In the genomic region with DNA sequence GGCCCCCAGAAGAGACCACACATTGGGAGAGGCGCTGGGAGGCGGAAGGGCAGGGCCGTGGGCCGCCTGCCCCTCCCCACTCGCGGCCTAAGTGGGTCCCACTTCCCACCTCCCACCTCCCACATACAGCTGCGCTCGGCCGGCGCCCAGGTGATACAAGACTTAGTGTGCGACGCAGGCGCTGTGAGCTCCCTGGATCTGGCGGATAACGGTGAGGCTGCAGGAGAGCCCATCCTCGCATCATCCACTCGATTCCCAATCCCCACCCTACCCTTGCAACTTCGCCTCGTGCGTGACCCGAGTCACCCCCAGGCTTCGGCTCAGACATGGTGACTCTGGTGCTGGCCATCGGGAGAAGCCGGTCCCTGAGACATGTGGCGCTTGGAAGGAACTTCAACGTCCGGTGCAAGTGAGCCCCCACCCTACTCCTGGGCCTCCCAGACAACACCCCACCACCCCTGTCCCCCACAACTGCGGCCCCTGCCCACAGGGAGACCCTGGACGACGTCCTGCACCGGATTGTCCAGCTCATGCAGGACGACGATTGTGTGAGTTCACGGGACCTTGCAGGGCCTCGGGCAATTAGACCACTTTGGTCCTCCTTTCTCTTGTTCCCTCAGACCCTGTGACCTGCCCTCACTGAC, we compare ENCODE assay signal across 17 cellular contexts. TPM values are rescaled to one million over a fixed set of nuclear protein-coding genes. Genes with fewer than 3 reads are reported as not detected.
A peak's percentile ranks its signal among the peaks of the same experiment; 100 is the strongest.
DNase-seq lines count a peak whose midpoint lies in the region; ATAC-seq, FAIRE-seq and TF ChIP-seq lines count a peak whose summit lies in the region.
"Had no signal": no experiment of that assay in that cellular context is flagged by ENCODE, and none has a peak within 500 bp of the region (broad histone marks: within the 10 kb centered on the region; RNA-seq: fewer than 3 reads in every experiment).

No MANE protein-coding gene starts in this region.

- H3K27me3 ChIP-seq in H7 (ENCODE audit: control insufficient read depth, insufficient read depth, low read length) (peaks cover 80% of the 10 kb centered on the region), H1 (replicated peaks in 1 of 4; ENCODE audit: control insufficient read depth in 3 of 4, extremely low read depth in 1 of 4, insufficient read depth in 3 of 4, low read length in 3 of 4) (peaks cover 3 to 39% (median 24%) of the 10 kb centered on the region in 4 experiments; a peak in 6 of 7 replicates), neural progenitor cell (peaks cover 58% of the 10 kb centered on the region)

- TF ChIP-seq CTCF in H1 (IDR thresholded peaks at IDR 0.05; ENCODE audit: control extremely low read depth in 1 of 3, insufficient read depth in 1 of 3, low read depth in 1 of 3, low read length in 3 of 3): no peak
- TF ChIP-seq CTCF in neural progenitor cell (IDR thresholded peaks at IDR 0.05): no peak
- no peak for TF ChIP-seq CTCF in omental fat pad (IDR thresholded peaks at IDR 0.05)

- DNase-seq in AG08396 (ENCODE audit: low spot score): peak; percentile 12
- peak; percentile 64 for DNase-seq in H7
- no peak for DNase-seq in H1 (ENCODE audit: low read depth in 1 of 2, low spot score in 2 of 2)
- DNase-seq in neural progenitor cell (ENCODE audit: low spot score): no peak
- no peak for DNase-seq in omental fat pad (ENCODE audit: low spot score)
- DNase-seq in stimulated activated naive CD8-positive, alpha-beta T cell treated with anti-CD3 and anti-CD28 coated beads, Interleukin-15, amount 100 ng/mL, for 72 hours: no peak
- no peak for DNase-seq in NCI-H2171 treated with DMSO at 0.1 percent for 48 hours (lab: John Stamatoyannopoulos, UW)
- DNase-seq: C1 segment of cervical spinal cord, HCEC 1CT, KBM-7, NCI-H1417 treated with DMSO at 0.1 percent for 48 hours, NCI-H1930, NCI-H748 treated with DMSO at 0.1 percent for 48 hours, PC-3 had no signal

- no peak overlapping the region for H2BK20ac ChIP-seq in H1 (ENCODE audit: low read length)

- H3F3A ChIP-seq in neural progenitor cell (ENCODE audit: low read depth): peaks cover 8% of the 10 kb centered on the region

- H3K9me3 ChIP-seq in H1 (ENCODE audit: insufficient read depth in 2 of 2, low read depth in 1 of 2, low read length in 1 of 2): no peaks in the 10 kb centered on the region
- H3K9me3 ChIP-seq in neural progenitor cell (ENCODE audit: low read depth): no peaks in the 10 kb centered on the region
- H3K9me3 ChIP-seq: A549 had no signal

- H2BK5ac ChIP-seq in H1 (ENCODE audit: low read depth, low read length): no peak overlapping the region

- no peak overlapping the region for H4K91ac ChIP-seq in H1 (replicated peaks; ENCODE audit: insufficient read length, low read length)

- H3K36me3 Mint-ChIP-seq in neural progenitor cell: no peaks in the 10 kb centered on the region

- H4K20me1 ChIP-seq in H1 (replicated peaks in 1 of 2; ENCODE audit: control insufficient read depth in 1 of 2, insufficient read depth in 2 of 2, low read length in 2 of 2) (peaks cover 5 to 15% of the 10 kb centered on the region in 2 experiments), neural progenitor cell (ENCODE audit: low read depth) (peaks cover 33% of the 10 kb centered on the region)

- peaks cover 11% of the 10 kb centered on the region; the same call in 1 of the 2 replicates for H3K23me2 ChIP-seq in H1 (ENCODE audit: low read depth, low read length)

- no peak overlapping the region for H3K27ac ChIP-seq in H1 (ENCODE audit: low read depth, low read length)
- H3K27ac ChIP-seq in neural progenitor cell: no peak overlapping the region
- H3K27ac ChIP-seq: A549 had no signal

- H2AK5ac ChIP-seq in H1 (ENCODE audit: low read depth, low read length): no peak overlapping the region

- H3K4me3 ChIP-seq in H7 (ENCODE audit: insufficient read depth, low read depth, low read length) (no peak overlapping the region), H1 (ENCODE audit: extremely low read depth in 1 of 4, insufficient read depth in 2 of 4, low read depth in 3 of 4, low read length in 4 of 4) (peak overlapping the region in 1 of 4 experiments; percentile 22; a peak in 1 of 8 replicates), neural progenitor cell (no peak overlapping the region)
- H3K4me3 ChIP-seq: A549 had no signal

- H3K36me3 ChIP-seq in H7 (replicated peaks; ENCODE audit: control insufficient read depth, insufficient read depth, low read length): peaks cover 4% of the 10 kb centered on the region
- H3K36me3 ChIP-seq in H1 (ENCODE audit: control insufficient read depth in 2 of 4, insufficient read depth in 4 of 4, low read length in 3 of 4): no peaks in the 10 kb centered on the region
- H3K36me3 ChIP-seq in neural progenitor cell: no peaks in the 10 kb centered on the region

- no peak overlapping the region for H3K4ac ChIP-seq in H1 (replicated peaks; ENCODE audit: insufficient read length, low read depth, low read length)

- ATAC-seq in omental fat pad (ENCODE audit: low FRiP score) (no peak), HG03520 (IDR thresholded peaks at IDR 0.05; ENCODE audit: unreplicated experiment) (no peak)
- ATAC-seq in stimulated activated naive CD8-positive, alpha-beta T cell treated with anti-CD3 and anti-CD28 coated beads, Interleukin-15, amount 100 ng/mL, for 72 hours: no peak
- ATAC-seq: A549, PC-3 had no signal

- H3K4me1 ChIP-seq in H1 (replicated peaks in 1 of 4; ENCODE audit: control insufficient read depth in 3 of 4, insufficient read depth in 4 of 4, low read length in 3 of 4): peaks cover 0 to 24% (median 9%) of the 10 kb centered on the region in 4 experiments; a peak in 5 of 7 replicates
- H3K4me1 ChIP-seq in neural progenitor cell: peaks cover 7% of the 10 kb centered on the region

- H3K79me2 ChIP-seq in H1 (ENCODE audit: control insufficient read depth in 1 of 2, insufficient read depth in 2 of 2, low read length in 2 of 2) (no peaks in the 10 kb centered on the region), neural progenitor cell (ENCODE audit: low read depth) (no peaks in the 10 kb centered on the region)

- H2BK120ac ChIP-seq in H1 (replicated peaks; ENCODE audit: low read depth, low read length): no peak overlapping the region

- H2BK12ac ChIP-seq in H1 (ENCODE audit: low read depth, low read length): no peak overlapping the region

- no peak overlapping the region for H2BK15ac ChIP-seq in H1 (ENCODE audit: low read length)

- H3K4me2 ChIP-seq in H1 (ENCODE audit: insufficient read depth in 1 of 2, low read depth in 2 of 2, low read length in 2 of 2): peak overlapping the region; percentile 16 to 49
- H3K4me2 ChIP-seq in neural progenitor cell: no peak overlapping the region
- H3K4me2 ChIP-seq: A549 had no signal

- peaks cover 10% of the 10 kb centered on the region for H3K4me1 Mint-ChIP-seq in neural progenitor cell
- H3K4me1 Mint-ChIP-seq in stimulated activated naive CD8-positive, alpha-beta T cell treated with anti-CD3 and anti-CD28 coated beads, Interleukin-15, amount 100 ng/mL, for 72 hours: peaks cover 40% of the 10 kb centered on the region

- H3K23ac ChIP-seq in H1 (ENCODE audit: insufficient read length): no peak overlapping the region

- no peak overlapping the region for H3K56ac ChIP-seq in H1 (replicated peaks; ENCODE audit: insufficient read length, low read depth, low read length)

- TF ChIP-seq POLR2A in H1 (IDR thresholded peaks at IDR 0.05; ENCODE audit: control extremely low read depth in 1 of 2, low read depth in 2 of 2, low read length in 2 of 2): no peak

- POLR2A ChIA-PET in H1 (lab: Charles Lee; ENCODE audit: partially characterized antibody): interaction anchor here (0.7 to 3.4 kb wide), 8 partner anchors 9 to 168 kb away, joined by 3 to 13 read pairs (median 4); a partner anchor contains a TSS

- no peak for FAIRE-seq in H1 (lab: Jason Lieb, UNC)
- FAIRE-seq: A549 had no signal

- H3K27me3 Mint-ChIP-seq in neural progenitor cell (ENCODE audit: insufficient read depth, low read depth): peaks cover 26% of the 10 kb centered on the region
- no peaks in the 10 kb centered on the region for H3K27me3 Mint-ChIP-seq in stimulated activated naive CD8-positive, alpha-beta T cell treated with anti-CD3 and anti-CD28 coated beads, Interleukin-15, amount 100 ng/mL, for 72 hours

- H3K27ac Mint-ChIP-seq in neural progenitor cell: no peak overlapping the region
- H3K27ac Mint-ChIP-seq in stimulated activated naive CD8-positive, alpha-beta T cell treated with anti-CD3 and anti-CD28 coated beads, Interleukin-15, amount 100 ng/mL, for 72 hours: no peak overlapping the region

- TF ChIP-seq RAD21 in H1 (IDR thresholded peaks at IDR 0.05 in 1 of 2, conservative IDR thresholded peaks at IDR 0.05 in 1 of 2; ENCODE audit: low read depth in 2 of 2, low read length in 2 of 2): no peak

- H3K79me1 ChIP-seq in H1 (ENCODE audit: low read depth, low read length): no peaks in the 10 kb centered on the region

- no peak overlapping the region for H4K5ac ChIP-seq in H1 (ENCODE audit: insufficient read length, low read depth, low read length)

- no peak for TF ChIP-seq EP300 in H1 (IDR thresholded peaks at IDR 0.05; ENCODE audit: borderline replicate concordance in 1 of 2, low read depth in 2 of 2, low read length in 2 of 2)

- CTCF ChIA-PET in H1 (lab: Charles Lee; ENCODE audit: partially characterized antibody): interaction anchor here (0.8 to 18.0 kb wide), 14 partner anchors 10 to 155 kb away, joined by 3 to 202 read pairs (median 6); a partner anchor contains a TSS

- no peaks in the 10 kb centered on the region for H3K9me3 Mint-ChIP-seq in neural progenitor cell
- H3K9me3 Mint-ChIP-seq in stimulated activated naive CD8-positive, alpha-beta T cell treated with anti-CD3 and anti-CD28 coated beads, Interleukin-15, amount 100 ng/mL, for 72 hours: no peaks in the 10 kb centered on the region

- H3K14ac ChIP-seq in H1 (ENCODE audit: insufficient read length): no peak overlapping the region

- WGBS in H1 (ENCODE audit: extremely low coverage in 1 of 2, insufficient coverage in 1 of 2, insufficient read length in 1 of 2, insufficient replicate concordance in 2 of 2, low coverage in 1 of 2, low lambda C conversion rate in 2 of 2, missing lambda C conversion rate in 1 of 2), 2 experiments: 86% methylated on average over 29 of the region's 35 CpGs; no CpG with 5 or more reads in 1 of the 2 experiments

- peak overlapping the region; percentile 50 for H3K4me3 Mint-ChIP-seq in neural progenitor cell
- H3K4me3 Mint-ChIP-seq in stimulated activated naive CD8-positive, alpha-beta T cell treated with anti-CD3 and anti-CD28 coated beads, Interleukin-15, amount 100 ng/mL, for 72 hours: no peak overlapping the region

- H3K9ac ChIP-seq in H1 (replicated peaks in 1 of 4; ENCODE audit: extremely low read depth in 1 of 4, low read depth in 3 of 4, low read length in 3 of 4): no peak overlapping the region
- H3K9ac ChIP-seq in neural progenitor cell: no peak overlapping the region

- H3K18ac ChIP-seq in H1 (ENCODE audit: extremely low read depth, low read length): no peak overlapping the region; the same call in 1 of the 2 replicates

- H2AFZ ChIP-seq in H1 (ENCODE audit: low read length) (no peak overlapping the region), neural progenitor cell (replicated peaks) (no peak overlapping the region)

- no peak overlapping the region for H4K8ac ChIP-seq in H1 (ENCODE audit: extremely low read depth, insufficient read depth, low read length)

RNA-seq across cellular contexts. Expression of a gene that starts 3.9 kb away (rescaled TPM):
- 3.6 and 6.4 TPM in 2 replicates for total RNA-seq in H7 (2014; rRNA removed; shearing (Covaris generic))
- total RNA-seq in H1 (2021; fragmentation: NEBNext Ultra II Directional; extraction: Animal tissue kit (Norgen Biotek cat#: 25700)): 34.5 and 36.7 TPM in 2 replicates
- 15.7 and 29.8 TPM in 2 replicates for polyA plus RNA-seq in H1 (2011; rRNA removed)
- 16.3 TPM for polyA plus RNA-seq in H1 (2011; cell fraction: cytosol; rRNA removed)
- polyA plus RNA-seq in H1 (2011; cell fraction: nucleus; rRNA removed): 110 TPM
- 15.1 to 29.6 TPM (median 24.7 TPM) in 4 replicates for polyA plus RNA-seq in H1 (2012, experiment 1 of 2)
- 20.2 TPM for polyA plus RNA-seq in H1 (2012, experiment 2 of 2)
- 26.1 TPM for polyA plus RNA-seq in H1 (2013, experiment 1 of 2)
- polyA plus RNA-seq in H1 (2013, experiment 2 of 2): 23.1 TPM
- polyA minus RNA-seq in H1 (2011; rRNA and poly(A)+ RNA removed): 10.4 and 13.2 TPM in 2 replicates
- polyA minus RNA-seq in H1 (2011; cell fraction: cytosol; rRNA and poly(A)+ RNA removed): 17.1 TPM
- 35.2 TPM for polyA minus RNA-seq in H1 (2011; cell fraction: nucleus; rRNA and poly(A)+ RNA removed)
- total RNA-seq in neural progenitor cell (ENCODE audit: low replicate concordance): 14.5 and 18.2 TPM in 2 replicates
- total RNA-seq in omental fat pad: 1 to 10 TPM in 3 of 4 donors, under 1 TPM in 1; 0.93 to 7.6 (median 2.4) TPM

RNA-seq across cellular contexts. Expression of a gene that starts 11.2 kb away (rescaled TPM):
- total RNA-seq in H7 (2014; rRNA removed; shearing (Covaris generic)): 44.9 and 52.2 TPM in 2 replicates
- 34.8 and 35.8 TPM in 2 replicates for total RNA-seq in H1 (2021; fragmentation: NEBNext Ultra II Directional; extraction: Animal tissue kit (Norgen Biotek cat#: 25700))
- polyA plus RNA-seq in H1 (2011; rRNA removed): 58.0 and 81.7 TPM in 2 replicates
- polyA plus RNA-seq in H1 (2011; cell fraction: cytosol; rRNA removed): 34.3 TPM
- polyA plus RNA-seq in H1 (2011; cell fraction: nucleus; rRNA removed): 79.1 TPM
- polyA plus RNA-seq in H1 (2012, experiment 1 of 2): 37.3 to 46.0 TPM (median 44.3 TPM) in 4 replicates
- polyA plus RNA-seq in H1 (2012, experiment 2 of 2): 52.7 TPM
- 38.0 TPM for polyA plus RNA-seq in H1 (2013, experiment 1 of 2)
- polyA plus RNA-seq in H1 (2013, experiment 2 of 2): 35.8 TPM
- 18.5 and 23.8 TPM in 2 replicates for polyA minus RNA-seq in H1 (2011; rRNA and poly(A)+ RNA removed)
- 28.0 TPM for polyA minus RNA-seq in H1 (2011; cell fraction: cytosol; rRNA and poly(A)+ RNA removed)
- polyA minus RNA-seq in H1 (2011; cell fraction: nucleus; rRNA and poly(A)+ RNA removed): 26.7 TPM
- total RNA-seq in neural progenitor cell (ENCODE audit: low replicate concordance) (11.5 and 31.7 TPM in 2 replicates), omental fat pad (10 to 100 TPM in 3 of 4 donors, 1 to 10 TPM in 1; 9.5 to 21.3 (median 18.4) TPM)

RNA-seq across cellular contexts. Expression of a gene that starts 11.9 kb away (rescaled TPM):
- total RNA-seq in H7 (2014; rRNA removed; shearing (Covaris generic)): 5.5 and 6.8 TPM in 2 replicates
- 14.4 and 15.1 TPM in 2 replicates for total RNA-seq in H1 (2021; fragmentation: NEBNext Ultra II Directional; extraction: Animal tissue kit (Norgen Biotek cat#: 25700))
- 21.8 and 28.6 TPM in 2 replicates for polyA plus RNA-seq in H1 (2011; rRNA removed)
- polyA plus RNA-seq in H1 (2011; cell fraction: cytosol; rRNA removed): 16.3 TPM
- polyA plus RNA-seq in H1 (2011; cell fraction: nucleus; rRNA removed): 19.6 TPM
- 7.8 to 16.8 TPM (median 12.8 TPM) in 4 replicates for polyA plus RNA-seq in H1 (2012, experiment 1 of 2)
- 19.7 TPM for polyA plus RNA-seq in H1 (2012, experiment 2 of 2)
- 11.5 TPM for polyA plus RNA-seq in H1 (2013, experiment 1 of 2)
- 11.4 TPM for polyA plus RNA-seq in H1 (2013, experiment 2 of 2)
- polyA minus RNA-seq in H1 (2011; rRNA and poly(A)+ RNA removed): 5.2 and 6.0 TPM in 2 replicates
- 4.8 TPM for polyA minus RNA-seq in H1 (2011; cell fraction: cytosol; rRNA and poly(A)+ RNA removed)
- 5.4 TPM for polyA minus RNA-seq in H1 (2011; cell fraction: nucleus; rRNA and poly(A)+ RNA removed)
- total RNA-seq in neural progenitor cell (ENCODE audit: low replicate concordance) (2.7 and 8.7 TPM in 2 replicates), omental fat pad (10 to 100 TPM in 1 of 4 donors, 1 to 10 TPM in 3; 3.2 to 12.5 (median 4.6) TPM)

RNA-seq across cellular contexts. Expression of a gene that starts 17.7 kb away (rescaled TPM):
- total RNA-seq in H7 (2014; rRNA removed; shearing (Covaris generic)): 7.0 and 12.3 TPM in 2 replicates
- total RNA-seq in H1 (2021; fragmentation: NEBNext Ultra II Directional; extraction: Animal tissue kit (Norgen Biotek cat#: 25700)): 9.6 and 12.9 TPM in 2 replicates
- 16.0 and 16.1 TPM in 2 replicates for polyA plus RNA-seq in H1 (2011; rRNA removed)
- 15.7 TPM for polyA plus RNA-seq in H1 (2011; cell fraction: cytosol; rRNA removed)
- polyA plus RNA-seq in H1 (2011; cell fraction: nucleus; rRNA removed): 28.3 TPM
- 10.8 to 13.3 TPM (median 11.6 TPM) in 4 replicates for polyA plus RNA-seq in H1 (2012, experiment 1 of 2)
- polyA plus RNA-seq in H1 (2012, experiment 2 of 2): 8.8 TPM
- 9.3 TPM for polyA plus RNA-seq in H1 (2013, experiment 1 of 2)
- polyA plus RNA-seq in H1 (2013, experiment 2 of 2): 8.1 TPM
- 1.3 and 2.9 TPM in 2 replicates for polyA minus RNA-seq in H1 (2011; rRNA and poly(A)+ RNA removed)
- polyA minus RNA-seq in H1 (2011; cell fraction: cytosol; rRNA and poly(A)+ RNA removed): 5.9 TPM
- 9.0 TPM for polyA minus RNA-seq in H1 (2011; cell fraction: nucleus; rRNA and poly(A)+ RNA removed)
- total RNA-seq in neural progenitor cell (ENCODE audit: low replicate concordance) (6.9 and 18.7 TPM in 2 replicates), omental fat pad (10 to 100 TPM in 3 of 4 donors, 1 to 10 TPM in 1; 7.7 to 17.8 (median 13.7) TPM)

RNA-seq across cellular contexts. Expression of a gene that starts 17.7 kb away (rescaled TPM):
- total RNA-seq in H7 (2014; rRNA removed; shearing (Covaris generic)): 8.5 and 9.0 TPM in 2 replicates
- 2.0 and 2.3 TPM in 2 replicates for total RNA-seq in H1 (2021; fragmentation: NEBNext Ultra II Directional; extraction: Animal tissue kit (Norgen Biotek cat#: 25700))
- polyA plus RNA-seq in H1 (2011; rRNA removed): 1.4 and 2.4 TPM in 2 replicates
- polyA plus RNA-seq in H1 (2011; cell fraction: cytosol; rRNA removed): 3.3 TPM
- polyA plus RNA-seq in H1 (2011; cell fraction: nucleus; rRNA removed): 4.8 TPM
- polyA plus RNA-seq in H1 (2012, experiment 1 of 2): 1.3 to 2.3 TPM (median 1.7 TPM) in 4 replicates
- 2.9 TPM for polyA plus RNA-seq in H1 (2012, experiment 2 of 2)
- 1.8 TPM for polyA plus RNA-seq in H1 (2013, experiment 1 of 2)
- 1.6 TPM for polyA plus RNA-seq in H1 (2013, experiment 2 of 2)
- 0.20 and 0.47 TPM in 2 replicates for polyA minus RNA-seq in H1 (2011; rRNA and poly(A)+ RNA removed)
- 2.2 TPM for polyA minus RNA-seq in H1 (2011; cell fraction: cytosol; rRNA and poly(A)+ RNA removed)
- 0.80 TPM for polyA minus RNA-seq in H1 (2011; cell fraction: nucleus; rRNA and poly(A)+ RNA removed)
- total RNA-seq in neural progenitor cell (ENCODE audit: low replicate concordance) (0.24 and 6.0 TPM in 2 replicates), omental fat pad (1 to 10 TPM; 5.0 to 8.3 (median 7.6) TPM)
- total RNA-seq: Daoy, PC-3 had no signal

Comparison
In these comparisons a context has a peak if more than half of its experiments do, and no peak if none do; other contexts are left out.
1. DNase-seq: peak in AG08396 (single experiment) and H7 (single experiment); none in H1 (0 of 2), neural progenitor cell (single experiment), omental fat pad (single experiment), stimulated activated naive CD8-positive, alpha-beta T cell treated with anti-CD3 and anti-CD28 coated beads, Interleukin-15, amount 100 ng/mL, for 72 hours (0 of 2) and NCI-H2171 treated with DMSO at 0.1 percent for 48 hours (single experiment).